ENCODE assay signal across 1 cellular context in genomic region chr22:50498322-50498861, GRCh38.
A peak's percentile ranks its signal among the peaks of the same experiment; 100 is the strongest.
TF ChIP-seq lines count a peak whose summit lies in the region.

No MANE protein-coding gene starts in this region.

TF ChIP-seq in HEK293, 187 proteins besides CTCF, POLR2A, EP300 and RAD21 (continued from another document):
- TF ChIP-seq ZBTB11 (tag by site-specific recombination; conservative IDR thresholded peaks at IDR 0.05; ENCODE audit: low read depth) (no peak), GLIS1 (tag by site-specific recombination; IDR thresholded peaks at IDR 0.05) (peak; percentile 81), ZNF639 (tag by site-specific recombination; IDR thresholded peaks at IDR 0.05) (peak; percentile 51; the same call in 1 of the 2 replicates), ZNF558 (tag by site-specific recombination; IDR thresholded peaks at IDR 0.05) (no peak), YY1 (tag by site-specific recombination; IDR thresholded peaks at IDR 0.05) (no peak), ZBTB20 (tag by site-specific recombination; IDR thresholded peaks at IDR 0.05) (peak; percentile 81), ZNF2 (tag by site-specific recombination; IDR thresholded peaks at IDR 0.05) (peak; percentile 99), ZNF777 (tag by site-specific recombination; IDR thresholded peaks at IDR 0.05; ENCODE audit: borderline replicate concordance) (no peak), ZIC2 (tag by site-specific recombination; IDR thresholded peaks at IDR 0.05) (peak; percentile 40; the same call in 1 of the 2 replicates), ZNF571 (tag by site-specific recombination; IDR thresholded peaks at IDR 0.05) (no peak), ZNF324 (tag by site-specific recombination; IDR thresholded peaks at IDR 0.05) (no peak), ZNF600 (tag by site-specific recombination; IDR thresholded peaks at IDR 0.05) (peak; percentile 78), KLF16 (tag by site-specific recombination; IDR thresholded peaks at IDR 0.05) (no peak), ZNF362 (tag by site-specific recombination; IDR thresholded peaks at IDR 0.05) (no peak), ZFP3 (tag by site-specific recombination; IDR thresholded peaks at IDR 0.05; ENCODE audit: low read depth) (no peak), KLF17 (tag by site-specific recombination; IDR thresholded peaks at IDR 0.05) (no peak), ZNF23 (tag by site-specific recombination; IDR thresholded peaks at IDR 0.05; ENCODE audit: borderline replicate concordance) (no peak), ZBTB17 (tag by site-specific recombination; IDR thresholded peaks at IDR 0.05) (peak; percentile 86), ZNF776 (tag by site-specific recombination; IDR thresholded peaks at IDR 0.05; ENCODE audit: borderline replicate concordance) (no peak), BCL11B (tag by site-specific recombination; IDR thresholded peaks at IDR 0.05; ENCODE audit: low read depth) (no peak), ZBTB6 (tag by site-specific recombination; IDR thresholded peaks at IDR 0.05) (peak; percentile 71; the same call in 1 of the 2 replicates), SP3 (tag by site-specific recombination; IDR thresholded peaks at IDR 0.05) (peak; percentile 63)
